In the genomic region with DNA sequence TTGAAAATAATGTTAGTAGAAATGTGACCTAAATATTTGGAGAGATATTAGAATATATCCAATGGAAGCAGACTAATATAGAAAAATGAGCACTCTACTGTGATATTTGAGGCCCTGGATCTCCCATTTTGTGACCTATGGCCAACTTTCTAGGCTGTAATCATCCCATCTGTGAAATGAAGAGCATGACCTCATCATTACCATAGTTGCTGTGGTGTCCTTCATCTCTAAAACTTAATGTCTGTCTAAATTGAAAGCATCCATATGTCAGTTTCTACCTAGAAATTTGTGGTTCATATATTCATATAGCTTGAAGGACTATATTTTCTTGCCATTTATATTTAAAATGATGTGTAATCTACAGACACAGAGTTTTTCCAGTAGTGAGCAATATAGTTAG, we compare ENCODE assay signal across 26 cellular contexts. TPM values are rescaled to one million over a fixed set of nuclear protein-coding genes. Genes with fewer than 3 reads are reported as not detected.
DNase-seq lines count a peak whose midpoint lies in the region; ATAC-seq, FAIRE-seq and TF ChIP-seq lines count a peak whose summit lies in the region.
"Had no signal": no experiment of that assay in that cellular context is flagged by ENCODE, and none has a peak within 500 bp of the region (broad histone marks: within the 10 kb centered on the region; RNA-seq: fewer than 3 reads in every experiment).

No MANE protein-coding gene starts in this region.

- H3K27ac ChIP-seq in K562 (ENCODE audit: extremely low read depth, low read depth, low read length) (no peak overlapping the region), SK-N-SH (ENCODE audit: low read depth in 2 of 2, low read length in 1 of 2) (no peak overlapping the region)
- H3K27ac ChIP-seq: C4-2B, HL-60 had no signal

- no peak overlapping the region for H2AFZ ChIP-seq in K562 (ENCODE audit: low read depth, low read length)
- H2AFZ ChIP-seq in SK-N-SH (ENCODE audit: low read depth) = no peak overlapping the region

- H3K4me1 Mint-ChIP-seq in stimulated activated naive CD8-positive, alpha-beta T cell treated with anti-CD3 and anti-CD28 coated beads, Interleukin-15, amount 100 ng/mL, for 72 hours = peaks cover 21% of the 10 kb centered on the region
- peaks cover 8 to 30% of the 10 kb centered on the region in 2 donors for H3K4me1 Mint-ChIP-seq in stimulated activated naive B cell treated with anti-CD40 and anti-IgM and Interleukin-4, amounts not matched to agents 10 μg/mL and 1 μg/mL and 100 μg/mL, for 72 hours

- in situ Hi-C loops in K562 (cut with MboI) = no loop called here

- H3K4me1 ChIP-seq in K562 (replicated peaks in 1 of 2; ENCODE audit: control insufficient read depth in 2 of 2, insufficient read depth in 2 of 2, low read length in 2 of 2) = no peaks in the 10 kb centered on the region
- no peaks in the 10 kb centered on the region; a peak in 2 of 4 replicates for H3K4me1 ChIP-seq in SK-N-SH (ENCODE audit: control insufficient read depth in 1 of 2, insufficient read depth in 2 of 2, low read depth in 1 of 2, low read length in 1 of 2)

- no TSS peak for BruUV-seq in K562 (replicated peaks; lab: Mats Ljungman, UMichigan)

- FAIRE-seq in K562 (lab: Jason Lieb, UNC) = no peak
- FAIRE-seq: RCC 7860 had no signal

- H3K79me2 ChIP-seq in K562 (ENCODE audit: control insufficient read depth, insufficient read depth, low read length) = peaks cover 8% of the 10 kb centered on the region; the same call in 1 of the 3 replicates
- peaks cover 16% of the 10 kb centered on the region for H3K79me2 ChIP-seq in SK-N-SH (ENCODE audit: insufficient read depth)

- peaks cover 17% of the 10 kb centered on the region for H3F3A ChIP-seq in SK-N-SH (replicated peaks; ENCODE audit: insufficient read depth)

- H3K36me3 Mint-ChIP-seq in stimulated activated naive B cell treated with anti-CD40 and anti-IgM and Interleukin-4, amounts not matched to agents 10 μg/mL and 1 μg/mL and 100 μg/mL, for 72 hours = peaks cover 17 to 26% of the 10 kb centered on the region in 2 donors

- H3K9me3 Mint-ChIP-seq in stimulated activated naive CD8-positive, alpha-beta T cell treated with anti-CD3 and anti-CD28 coated beads, Interleukin-15, amount 100 ng/mL, for 72 hours = no peaks in the 10 kb centered on the region
- H3K9me3 Mint-ChIP-seq in stimulated activated naive B cell treated with anti-CD40 and anti-IgM and Interleukin-4, amounts not matched to agents 10 μg/mL and 1 μg/mL and 100 μg/mL, for 72 hours = no peaks in the 10 kb centered on the region
- H3K9me3 Mint-ChIP-seq: H9, IgD-negative memory B cell had no signal

- H3K4me3 Mint-ChIP-seq in stimulated activated naive CD8-positive, alpha-beta T cell treated with anti-CD3 and anti-CD28 coated beads, Interleukin-15, amount 100 ng/mL, for 72 hours = no peak overlapping the region
- H3K4me3 Mint-ChIP-seq in stimulated activated naive B cell treated with anti-CD40 and anti-IgM and Interleukin-4, amounts not matched to agents 10 μg/mL and 1 μg/mL and 100 μg/mL, for 72 hours = no peak overlapping the region
- H3K4me3 Mint-ChIP-seq: H9, IgD-negative memory B cell had no signal

- no peak overlapping the region for H3K27ac Mint-ChIP-seq in stimulated activated naive CD8-positive, alpha-beta T cell treated with anti-CD3 and anti-CD28 coated beads, Interleukin-15, amount 100 ng/mL, for 72 hours
- H3K27ac Mint-ChIP-seq in stimulated activated naive B cell treated with anti-CD40 and anti-IgM and Interleukin-4, amounts not matched to agents 10 μg/mL and 1 μg/mL and 100 μg/mL, for 72 hours = peak overlapping the region; percentile 5
- H3K27ac Mint-ChIP-seq: IgD-negative memory B cell had no signal

- TF ChIP-seq POLR2A in K562 (conservative IDR thresholded peaks at IDR 0.05) = no peak

- CTCF ChIA-PET in K562 (lab: Yijun Ruan, JAX; ENCODE audit: low intra/inter-chr PET ratio) = no interaction called here
- CTCF ChIA-PET in SK-N-SH (lab: Yijun Ruan, JAX) = interaction anchor here (1.4 kb wide), 1 partner anchor 36 kb away, joined by 3 read pairs; no protein-coding TSS in a partner anchor

- H3K27me3 Mint-ChIP-seq in stimulated activated naive CD8-positive, alpha-beta T cell treated with anti-CD3 and anti-CD28 coated beads, Interleukin-15, amount 100 ng/mL, for 72 hours = no peaks in the 10 kb centered on the region
- no peaks in the 10 kb centered on the region for H3K27me3 Mint-ChIP-seq in stimulated activated naive B cell treated with anti-CD40 and anti-IgM and Interleukin-4, amounts not matched to agents 10 μg/mL and 1 μg/mL and 100 μg/mL, for 72 hours
- H3K27me3 Mint-ChIP-seq: IgD-negative memory B cell had no signal

- H3K36me3 ChIP-seq in K562 (ENCODE audit: control insufficient read depth, insufficient read depth, low read length) (peaks cover 22% of the 10 kb centered on the region; the same call in 2 of the 3 replicates), SK-N-SH (replicated peaks in 1 of 2; ENCODE audit: control insufficient read depth in 1 of 2, insufficient read depth in 2 of 2, low read length in 1 of 2) (peaks cover 21 to 37% of the 10 kb centered on the region in 2 experiments)

- intact Hi-C loops in K562 (cut with micrococcal nuclease) = no loop called here

- no peak for TF ChIP-seq CTCF in K562 (IDR thresholded peaks at IDR 0.05 in 2 of 3, conservative IDR thresholded peaks at IDR 0.05 in 1 of 3; ENCODE audit: insufficient read depth in 2 of 3, low read depth in 1 of 3, low read length in 3 of 3)
- no peak for TF ChIP-seq CTCF in SK-N-SH (IDR thresholded peaks at IDR 0.05)

- H3K27me3 ChIP-seq in K562 (ENCODE audit: control insufficient read depth in 2 of 2, insufficient read depth in 2 of 2, low read length in 2 of 2) = no peaks in the 10 kb centered on the region
- no peaks in the 10 kb centered on the region for H3K27me3 ChIP-seq in SK-N-SH (ENCODE audit: insufficient read depth)
- H3K27me3 ChIP-seq: MG63 had no signal

- ATAC-seq in stimulated activated naive CD8-positive, alpha-beta T cell treated with anti-CD3 and anti-CD28 coated beads, Interleukin-15, Interleukin-2, amounts not matched to agents 100 U/mL and 50 U/mL, for 24 hours = peak; percentile 73
- no peak for ATAC-seq in stimulated activated naive CD8-positive, alpha-beta T cell treated with anti-CD3 and anti-CD28 coated beads, Interleukin-15, amount 100 ng/mL, for 72 hours
- no peak for ATAC-seq in K562
- peak; percentile 51 to 58 for ATAC-seq in stimulated activated naive B cell treated with anti-CD40 and anti-IgM and Interleukin-4, amounts not matched to agents 10 μg/mL and 1 μg/mL and 100 μg/mL, for 72 hours (replicated peaks)
- ATAC-seq in GM18520 (IDR thresholded peaks at IDR 0.05; ENCODE audit: unreplicated experiment) = no peak

- H4K20me1 ChIP-seq in K562 (replicated peaks; ENCODE audit: control insufficient read depth, insufficient read depth, low read length) = no peaks in the 10 kb centered on the region
- H4K20me1 ChIP-seq in SK-N-SH (ENCODE audit: insufficient read depth) = no peaks in the 10 kb centered on the region; the same call in 1 of the 2 replicates

- H3K4me2 ChIP-seq in K562 (ENCODE audit: insufficient read depth, low read length) (no peak overlapping the region), SK-N-SH (no peak overlapping the region)

- TF ChIP-seq EP300 in K562 (IDR thresholded peaks at IDR 0.05; ENCODE audit: low read length) (no peak), SK-N-SH (IDR thresholded peaks at IDR 0.05; ENCODE audit: borderline replicate concordance in 1 of 2, low read depth in 1 of 2, low read length in 1 of 2) (no peak)

- POLR2A ChIA-PET in K562 (lab: Yijun Ruan, JAX) (interaction anchor here (0.6 kb wide), 1 partner anchor 50 kb away, joined by 3 read pairs; no protein-coding TSS in a partner anchor), SK-N-SH (lab: Yijun Ruan, JAX) (no interaction called here)

- no peak overlapping the region for H3K4me3 ChIP-seq in K562
- no peak overlapping the region for H3K4me3 ChIP-seq in SK-N-SH (ENCODE audit: low read depth in 2 of 2, low read length in 1 of 2)
- H3K4me3 ChIP-seq: MG63 had no signal

- no peaks in the 10 kb centered on the region for H3K9me1 ChIP-seq in K562 (ENCODE audit: control insufficient read depth, insufficient read depth, low read length)

- DNase-seq in stimulated activated naive CD8-positive, alpha-beta T cell treated with anti-CD3 and anti-CD28 coated beads, Interleukin-15, Interleukin-2, amounts not matched to agents 100 U/mL and 50 U/mL, for 24 hours = no peak
- DNase-seq in stimulated activated naive CD8-positive, alpha-beta T cell treated with anti-CD3 and anti-CD28 coated beads, Interleukin-15, amount 100 ng/mL, for 72 hours = no peak
- DNase-seq in HCEC 1CT (peak; percentile 26), K562 (ENCODE audit: extremely low read depth in 1 of 4, low spot score in 3 of 4) (no peak), SK-N-SH (no peak)
- no peak for DNase-seq in stimulated activated naive B cell treated with anti-CD40 and anti-IgM and Interleukin-4, amounts not matched to agents 10 μg/mL and 1 μg/mL and 100 μg/mL, for 72 hours
- no peak for DNase-seq in stimulated activated CD4-positive, alpha-beta T cell treated with anti-CD3 and anti-CD28 coated beads, Interleukin-2, amount 100 ng/mL, for 48 hours
- DNase-seq: ACHN; AML-193; DND-41; H9; Kasumi-1; MG63; NCI-H1048; NCI-H1436; NCI-H1930; NCI-H2171 treated with DMSO at 0.1 percent for 48 hours; NCI-H446; NCI-H69; NK-92 treated with Interleukin-12 subunit alpha and Interleukin-12 subunit beta, amount 100 ng/mL, for 24 hours; Right ventricle myocardium superior had no signal

- TF ChIP-seq RAD21 in K562 (CRISPR knock-in tag; conservative IDR thresholded peaks at IDR 0.05 in 1 of 2, IDR thresholded peaks at IDR 0.05 in 1 of 2) (no peak), SK-N-SH (IDR thresholded peaks at IDR 0.05; ENCODE audit: low read length) (no peak)

- no peaks in the 10 kb centered on the region for H3K9me2 ChIP-seq in SK-N-SH

- H3K9me3 ChIP-seq in K562 (replicated peaks; ENCODE audit: control insufficient read depth, insufficient read depth, low read depth, low read length) (no peaks in the 10 kb centered on the region), SK-N-SH (no peaks in the 10 kb centered on the region)
- H3K9me3 ChIP-seq: MG63 had no signal

- H3K9ac ChIP-seq in K562 (ENCODE audit: insufficient read depth in 1 of 2, low read depth in 2 of 2, low read length in 2 of 2) = no peak overlapping the region
- no peak overlapping the region for H3K9ac ChIP-seq in SK-N-SH

RNA-seq across cellular contexts. Expression of gene PAN3, which starts 41.6 kb away (rescaled TPM):
- 33.0 and 65.7 TPM in 2 replicates for total RNA-seq in K562 (2011; cell fraction: chromatin; rRNA removed; ENCODE audit: low replicate concordance)
- total RNA-seq in K562 (2011; cell fraction: nucleolus; rRNA removed) = 13.7 and 18.9 TPM in 2 replicates
- 28.7 and 32.1 TPM in 2 replicates for total RNA-seq in K562 (2011; cell fraction: nucleoplasm; rRNA removed)
- total RNA-seq in K562 (2014; rRNA removed) = 7.2 and 8.5 TPM in 2 replicates
- 12.1 and 14.2 TPM in 2 replicates for total RNA-seq in K562 (2014; rRNA removed; fragmentation: Illumina TruSeq; extraction: Trizol)
- total RNA-seq in K562 (2015; rRNA removed; fragmentation: Illumina TruSeq; extraction: Trizol) = 10.4 and 12.3 TPM in 2 replicates
- total RNA-seq in K562 (2021) = 17.0 and 19.9 TPM in 2 replicates
- 14.3 and 16.6 TPM in 2 replicates for polyA plus RNA-seq in K562 (2011; rRNA removed)
- polyA plus RNA-seq in K562 (2011; cell fraction: cytosol; rRNA removed) = 5.3 and 8.3 TPM in 2 replicates
- 18.7 and 20.3 TPM in 2 replicates for polyA plus RNA-seq in K562 (2011; cell fraction: nucleus; rRNA removed)
- polyA plus RNA-seq in K562 (2012) = 7.8 and 8.0 TPM in 2 replicates
- 8.8 and 10.1 TPM in 2 replicates for polyA plus RNA-seq in K562 (2014; fragmentation: Illumina TruSeq; extraction: Trizol)
- 10 to 100 TPM in 1 of 2 experiments, 1 to 10 TPM in 1; 9.3 to 11.6 TPM for polyA plus RNA-seq in K562 (2014; fragmentation: Nextera tagmentation; extraction: Ambion mirVana)
- 7.8 and 8.3 TPM in 2 replicates for polyA plus RNA-seq in K562 (2014; rRNA removed)
- 50.8 and 52.0 TPM in 2 replicates for polyA minus RNA-seq in K562 (2011; rRNA and poly(A)+ RNA removed)
- polyA minus RNA-seq in K562 (2011; cell fraction: cytosol; rRNA and poly(A)+ RNA removed) = 13.2 and 17.2 TPM in 2 replicates
- 22.5 and 33.0 TPM in 2 replicates for polyA minus RNA-seq in K562 (2011; cell fraction: nucleus; rRNA and poly(A)+ RNA removed)
- polyA plus RNA-seq in SK-N-SH (2012; rRNA removed) = 6.4 and 7.9 TPM in 2 replicates
- 6.7 and 7.1 TPM in 2 replicates for polyA plus RNA-seq in SK-N-SH (2012; cell fraction: cytosol; rRNA removed)
- 7.5 and 18.5 TPM in 2 replicates for polyA plus RNA-seq in SK-N-SH (2012; cell fraction: nucleus; rRNA removed)

Comparison
In these comparisons a context has a peak if more than half of its experiments do, and no peak if none do; other contexts are left out.
1. ATAC-seq: peak in stimulated activated naive CD8-positive, alpha-beta T cell treated with anti-CD3 and anti-CD28 coated beads, Interleukin-15, Interleukin-2, amounts not matched to agents 100 U/mL and 50 U/mL, for 24 hours (single experiment) and stimulated activated naive B cell treated with anti-CD40 and anti-IgM and Interleukin-4, amounts not matched to agents 10 μg/mL and 1 μg/mL and 100 μg/mL, for 72 hours (2 of 2); none in stimulated activated naive CD8-positive, alpha-beta T cell treated with anti-CD3 and anti-CD28 coated beads, Interleukin-15, amount 100 ng/mL, for 72 hours (single experiment), K562 (single experiment) and GM18520 (single experiment).